In the genomic region with DNA sequence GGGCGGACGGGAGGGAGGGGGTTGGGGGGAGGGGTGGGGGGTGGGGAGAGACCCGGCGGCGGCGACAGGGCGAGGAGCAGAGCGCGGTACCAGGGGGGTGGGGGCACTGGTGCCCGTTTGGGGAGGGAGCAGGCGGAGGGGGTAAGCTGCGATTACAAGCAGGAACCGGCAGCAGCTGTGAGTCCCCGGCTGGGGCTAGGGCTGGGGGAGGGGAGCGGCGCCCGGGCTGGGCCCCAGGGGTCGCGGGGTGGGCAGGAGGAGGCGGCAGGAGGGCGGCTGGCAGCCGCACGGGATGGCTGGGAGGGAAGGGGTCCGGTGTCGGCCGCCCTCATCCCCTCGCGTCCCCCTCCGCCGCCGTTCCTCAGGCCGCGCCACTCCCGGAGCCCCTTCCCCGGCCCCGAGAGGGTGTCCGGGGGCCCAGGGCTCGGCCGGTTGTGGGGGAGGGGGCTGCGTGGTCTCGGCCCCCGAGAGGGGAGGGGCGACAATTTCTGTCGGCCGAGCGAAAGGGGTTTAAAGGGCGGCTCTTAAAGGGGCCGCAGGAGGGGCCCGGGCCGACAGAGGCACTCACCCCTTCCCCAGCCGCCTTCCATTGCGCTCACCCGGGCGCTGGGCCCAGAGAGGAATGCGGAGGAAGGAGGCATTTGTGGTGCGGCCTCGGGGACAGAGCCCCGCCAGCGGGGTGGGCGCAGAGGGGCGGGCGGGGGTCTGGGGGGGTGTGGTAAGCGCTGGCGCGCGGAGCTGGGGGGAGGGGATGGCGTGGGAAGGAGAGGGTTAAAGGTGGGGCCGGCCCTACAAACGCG, we compare ENCODE assay signal across 1 cellular context.
TF ChIP-seq lines count a peak whose summit lies in the region.

A gene with protein sequence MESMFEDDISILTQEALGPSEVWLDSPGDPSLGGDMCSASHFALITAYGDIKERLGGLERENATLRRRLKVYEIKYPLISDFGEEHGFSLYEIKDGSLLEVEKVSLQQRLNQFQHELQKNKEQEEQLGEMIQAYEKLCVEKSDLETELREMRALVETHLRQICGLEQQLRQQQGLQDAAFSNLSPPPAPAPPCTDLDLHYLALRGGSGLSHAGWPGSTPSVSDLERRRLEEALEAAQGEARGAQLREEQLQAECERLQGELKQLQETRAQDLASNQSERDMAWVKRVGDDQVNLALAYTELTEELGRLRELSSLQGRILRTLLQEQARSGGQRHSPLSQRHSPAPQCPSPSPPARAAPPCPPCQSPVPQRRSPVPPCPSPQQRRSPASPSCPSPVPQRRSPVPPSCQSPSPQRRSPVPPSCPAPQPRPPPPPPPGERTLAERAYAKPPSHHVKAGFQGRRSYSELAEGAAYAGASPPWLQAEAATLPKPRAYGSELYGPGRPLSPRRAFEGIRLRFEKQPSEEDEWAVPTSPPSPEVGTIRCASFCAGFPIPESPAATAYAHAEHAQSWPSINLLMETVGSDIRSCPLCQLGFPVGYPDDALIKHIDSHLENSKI (plus strand): TSS at position 144 of the 800 bp plus-strand sequence. CDS start 1,952 bp downstream, outside the sequence.

TF ChIP-seq in K562, 482 proteins besides CTCF, POLR2A, EP300 and RAD21 (continued from another document):
- TF ChIP-seq ZNF561 (CRISPR knock-in tag; conservative IDR thresholded peaks at IDR 0.05) = no peak
